In the genomic region with DNA sequence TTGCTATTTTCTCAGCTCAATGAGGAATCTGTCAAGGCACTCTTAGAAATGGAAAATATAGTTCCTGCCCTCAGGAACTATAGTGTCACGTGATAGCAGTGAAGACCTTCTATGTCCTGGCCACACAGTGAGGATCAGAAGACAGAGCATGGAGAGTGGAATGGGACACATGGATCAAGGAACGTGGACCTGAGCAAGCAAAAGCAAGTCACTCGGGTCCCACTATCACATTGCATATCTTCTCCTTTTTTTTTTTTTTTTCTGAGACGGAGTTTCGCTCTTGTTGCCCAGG, we compare ENCODE assay signal across 11 cellular contexts. TPM values are rescaled to one million over a fixed set of nuclear protein-coding genes. Genes with fewer than 3 reads are reported as not detected.
A peak's percentile ranks its signal among the peaks of the same experiment; 100 is the strongest.
DNase-seq lines count a peak whose midpoint lies in the region; ATAC-seq and TF ChIP-seq lines count a peak whose summit lies in the region.
"Had no signal": no experiment of that assay in that cellular context is flagged by ENCODE, and none has a peak within 500 bp of the region (broad histone marks: within the 10 kb centered on the region; RNA-seq: fewer than 3 reads in every experiment).

No MANE protein-coding gene starts in this region.

- H3K4me2 ChIP-seq in OCI-LY7 (ENCODE audit: low read length) = peak overlapping the region; percentile 79

- H4K20me1 ChIP-seq in OCI-LY7 (ENCODE audit: insufficient read depth, low read length) = no peaks in the 10 kb centered on the region

- TF ChIP-seq CTCF in OCI-LY7 (conservative IDR thresholded peaks at IDR 0.05; ENCODE audit: low read length) = no peak

- H3K27me3 Mint-ChIP-seq in effector memory CD8-positive, alpha-beta T cell = no peaks in the 10 kb centered on the region

- intact Hi-C loops in OCI-LY7 (cut with micrococcal nuclease; ENCODE audit: unreplicated experiment) = loop anchor here (10.0 kb wide), 1 partner anchor 382 kb away; a partner anchor contains a TSS

- H3K4me3 Mint-ChIP-seq in effector memory CD8-positive, alpha-beta T cell = peak overlapping the region; percentile 80 to 84
- peak overlapping the region; percentile 74 for H3K4me3 Mint-ChIP-seq in stimulated activated effector memory CD8-positive, alpha-beta T cell treated with anti-CD3 and anti-CD28 coated beads, Interleukin-12 subunit alpha, Interleukin-12 subunit beta, amount 100 ng/mL, for 72 hours

- CTCF ChIA-PET in OCI-LY7 (lab: Charles Lee; ENCODE audit: unreplicated experiment) = interaction anchor here (0.8 to 2.0 kb wide), 3 partner anchors 15 to 19 kb away, joined by 3 to 4 read pairs (median 3); no protein-coding TSS in a partner anchor

- POLR2A ChIA-PET in OCI-LY7 (lab: Charles Lee) = interaction anchor here (0.6 to 12.4 kb wide), 5 partner anchors 9 to 18 kb away, joined by 3 to 80 read pairs (median 3); no protein-coding TSS in a partner anchor

- H3K4me3 ChIP-seq in OCI-LY7 (ENCODE audit: low read depth, low read length, poor library complexity, severe bottlenecking) = peak overlapping the region; percentile 54

- BruUV-seq in OCI-LY7 (replicated peaks; lab: Mats Ljungman, UMichigan) = TSS peak; percentile 2

- H3K4me1 ChIP-seq in OCI-LY7 (ENCODE audit: insufficient read depth, low read length, poor library complexity, severe bottlenecking) = peaks cover 94% of the 10 kb centered on the region

- peaks cover 88% of the 10 kb centered on the region for H3K79me2 ChIP-seq in OCI-LY7 (ENCODE audit: insufficient read depth, low read depth, low read length)

- peaks cover 28% of the 10 kb centered on the region for H3K36me3 Mint-ChIP-seq in effector memory CD8-positive, alpha-beta T cell (ENCODE audit: insufficient read depth)
- peaks cover 51% of the 10 kb centered on the region for H3K36me3 Mint-ChIP-seq in stimulated activated effector memory CD8-positive, alpha-beta T cell treated with anti-CD3 and anti-CD28 coated beads, Interleukin-12 subunit alpha, Interleukin-12 subunit beta, amount 100 ng/mL, for 72 hours

- DNase-seq in activated CD4-positive, CD25-positive, alpha-beta regulatory T cell treated with anti-CD3 and anti-CD28 coated beads, Interleukin-2, amount 50 U/mL, for 72 hours = peak; percentile 1
- no peak for DNase-seq in activated CD4-positive, CD25-positive, alpha-beta regulatory T cell (lab: John Stamatoyannopoulos, UW)
- DNase-seq in OCI-LY7 (ENCODE audit: low spot score) (no peak), NCI-H510A (lab: John Stamatoyannopoulos, UW) (no peak)
- no peak for DNase-seq in effector memory CD8-positive, alpha-beta T cell
- no peak for DNase-seq in stimulated activated effector memory CD8-positive, alpha-beta T cell treated with anti-CD3 and anti-CD28 coated beads, Interleukin-12 subunit alpha, Interleukin-12 subunit beta, amount 100 ng/mL, for 72 hours (ENCODE audit: low spot score in 2 of 2)
- DNase-seq: midbrain, NCI-H2227 treated with DMSO at 0.1 percent for 48 hours, right cardiac atrium had no signal

- no peaks in the 10 kb centered on the region for H3K9me2 ChIP-seq in OCI-LY7 (ENCODE audit: insufficient read depth, low read length)

- H3K4me1 Mint-ChIP-seq in effector memory CD8-positive, alpha-beta T cell (ENCODE audit: low read depth in 2 of 2) = peaks cover 86 to 98% of the 10 kb centered on the region in 2 donors
- peaks cover 100% of the 10 kb centered on the region for H3K4me1 Mint-ChIP-seq in stimulated activated effector memory CD8-positive, alpha-beta T cell treated with anti-CD3 and anti-CD28 coated beads, Interleukin-12 subunit alpha, Interleukin-12 subunit beta, amount 100 ng/mL, for 72 hours

- H3K36me3 ChIP-seq in OCI-LY7 (ENCODE audit: insufficient read depth, low read length) = peaks cover 11% of the 10 kb centered on the region

- no peak for ATAC-seq in effector memory CD8-positive, alpha-beta T cell (replicated peaks)
- ATAC-seq in stimulated activated effector memory CD8-positive, alpha-beta T cell treated with anti-CD3 and anti-CD28 coated beads, Interleukin-12 subunit alpha, Interleukin-12 subunit beta, amount 100 ng/mL, for 72 hours = no peak
- ATAC-seq in GM21515 (IDR thresholded peaks at IDR 0.05; ENCODE audit: unreplicated experiment) (no peak), HG03457 (IDR thresholded peaks at IDR 0.05; ENCODE audit: unreplicated experiment) (no peak)

- H3K27ac Mint-ChIP-seq in effector memory CD8-positive, alpha-beta T cell = peak overlapping the region; percentile 59 to 92
- peak overlapping the region; percentile 95 for H3K27ac Mint-ChIP-seq in stimulated activated effector memory CD8-positive, alpha-beta T cell treated with anti-CD3 and anti-CD28 coated beads, Interleukin-12 subunit alpha, Interleukin-12 subunit beta, amount 100 ng/mL, for 72 hours

- H3K9me3 ChIP-seq in OCI-LY7 (ENCODE audit: low read length) = no peaks in the 10 kb centered on the region

- H2AFZ ChIP-seq in OCI-LY7 (ENCODE audit: low read length) = no peak overlapping the region

- H3K9me3 Mint-ChIP-seq in effector memory CD8-positive, alpha-beta T cell = no peaks in the 10 kb centered on the region
- H3K9me3 Mint-ChIP-seq in stimulated activated effector memory CD8-positive, alpha-beta T cell treated with anti-CD3 and anti-CD28 coated beads, Interleukin-12 subunit alpha, Interleukin-12 subunit beta, amount 100 ng/mL, for 72 hours = no peaks in the 10 kb centered on the region

- H3K27ac ChIP-seq in OCI-LY7 (ENCODE audit: low read depth, low read length, poor library complexity, severe bottlenecking) = peak overlapping the region; percentile 99

RNA-seq across cellular contexts. Expression of a gene that starts 21.2 kb away (rescaled TPM):
- 32.8 and 41.2 TPM in 2 replicates for total RNA-seq in OCI-LY7 (2014; rRNA removed; shearing (Covaris generic))
- total RNA-seq in OCI-LY7 (2022) = 77.8 and 84.5 TPM in 2 replicates
